25 cellular contexts compared by ENCODE assay signal in genomic region chr14:61581955-61582615, GRCh38.
A peak's percentile ranks its signal among the peaks of the same experiment; 100 is the strongest.
DNase-seq lines count a peak whose midpoint lies in the region; ATAC-seq and TF ChIP-seq lines count a peak whose summit lies in the region.
"Had no signal": no experiment of that assay in that cellular context is flagged by ENCODE, and none has a peak within 500 bp of the region (broad histone marks: within the 10 kb centered on the region; RNA-seq: fewer than 3 reads in every experiment).

No MANE protein-coding gene starts in this region.

- H3K4me1 Mint-ChIP-seq in mesothelial cell of epicardium: peaks cover 33% of the 10 kb centered on the region

- DNase-seq in Right ventricle myocardium superior: no peak
- DNase-seq in right atrium auricular region (ENCODE audit: low spot score): no peak
- DNase-seq in fibroblast of gingiva (ENCODE audit: low read depth): peak; percentile 83
- DNase-seq in mesothelial cell of epicardium (ENCODE audit: low spot score in 2 of 2, unreplicated experiment in 2 of 2): no peak
- peak in 1 of 2 donors; percentile 21 for DNase-seq in thyroid gland
- DNase-seq in D341Med (ENCODE audit: low spot score): no peak
- DNase-seq in NCI-H2227 treated with DMSO at 0.1 percent for 48 hours (lab: John Stamatoyannopoulos, UW): no peak
- DNase-seq: activated B cell treated with CpG ODN at 0.5 μM for 24 hours; activated CD8-positive, alpha-beta T cell treated with anti-CD3 and anti-CD28 coated beads, Interleukin-2, amount 10 ng/mL, durations not matched to agents 7 days and 5 days; activated T-cell treated with anti-CD3 and anti-CD28 coated beads, Interleukin-2, amount 50 U/mL, for 4 hours; DMS153; NCI-H1436; NCI-H2171 treated with DMSO at 0.1 percent for 48 hours; NCI-H774; nucleus accumbens; sigmoid colon; stomach had no signal

- TF ChIP-seq CTCF in right atrium auricular region (IDR thresholded peaks at IDR 0.05) (no peak), mesothelial cell of epicardium (IDR thresholded peaks at IDR 0.05; ENCODE audit: unreplicated experiment) (no peak), thyroid gland (IDR thresholded peaks at IDR 0.05) (no peak)

- no peaks in the 10 kb centered on the region for H3K27me3 Mint-ChIP-seq in mesothelial cell of epicardium (ENCODE audit: low read depth)
- H3K27me3 Mint-ChIP-seq: activated B cell treated with CpG ODN at 0.5 μM for 24 hours; activated naive CD4-positive, alpha-beta T cell treated with anti-CD3 and anti-CD28 coated beads, Interleukin-2, amount 50 U/mL, for 24 hours; brain; dendritic cell treated with granulocyte-macrophage colony-stimulating factor and Interleukin-4, amounts not matched to agents 40 ng/mL and 50 ng/mL, for 4 days had no signal

- H3K4me1 ChIP-seq in right atrium auricular region (peaks cover 0 to 28% of the 10 kb centered on the region in 2 donors), thyroid gland (peaks cover 58 to 61% of the 10 kb centered on the region in 2 donors)

- peak; percentile 59 for ATAC-seq in Right ventricle myocardium superior (ENCODE audit: poor library complexity)
- ATAC-seq in activated CD4-positive, CD25-positive, alpha-beta regulatory T cell treated with anti-CD3 and anti-CD28 coated beads, Interleukin-2, amount 50 U/mL, for 24 hours: no peak
- ATAC-seq: activated CD8-positive, alpha-beta T cell treated with anti-CD3 and anti-CD28 coated beads, Interleukin-2, amount 10 ng/mL, durations not matched to agents 7 days and 5 days; activated T-cell treated with anti-CD3 and anti-CD28 coated beads, Interleukin-2, amount 50 U/mL, for 4 hours had no signal

- H3K4me3 ChIP-seq in right atrium auricular region: no peak overlapping the region
- H3K4me3 ChIP-seq in thyroid gland (replicated peaks in 1 of 3): no peak overlapping the region
- H3K4me3 ChIP-seq: HAP-1, MG63, sigmoid colon, stomach, vagina had no signal

- no peak overlapping the region for H3K4me3 Mint-ChIP-seq in mesothelial cell of epicardium
- H3K4me3 Mint-ChIP-seq: activated B cell treated with CpG ODN at 0.5 μM for 24 hours; activated CD8-positive, alpha-beta T cell treated with anti-CD3 and anti-CD28 coated beads, Interleukin-2, amount 10 ng/mL, durations not matched to agents 7 days and 5 days; activated naive CD4-positive, alpha-beta T cell treated with anti-CD3 and anti-CD28 coated beads, Interleukin-2, amount 50 U/mL, for 24 hours; activated T-cell treated with anti-CD3 and anti-CD28 coated beads, Interleukin-2, amount 50 U/mL, for 4 hours; dendritic cell treated with granulocyte-macrophage colony-stimulating factor and Interleukin-4, amounts not matched to agents 40 ng/mL and 50 ng/mL, for 4 days had no signal

- H3K9me3 Mint-ChIP-seq in mesothelial cell of epicardium: no peaks in the 10 kb centered on the region
- H3K9me3 Mint-ChIP-seq: activated B cell treated with CpG ODN at 0.5 μM for 24 hours; activated naive CD4-positive, alpha-beta T cell treated with anti-CD3 and anti-CD28 coated beads, Interleukin-2, amount 50 U/mL, for 24 hours; activated T-cell treated with anti-CD3 and anti-CD28 coated beads, Interleukin-2, amount 50 U/mL, for 4 hours; brain; dendritic cell treated with granulocyte-macrophage colony-stimulating factor and Interleukin-4, amounts not matched to agents 40 ng/mL and 50 ng/mL, for 4 days had no signal

- peak overlapping the region; percentile 23 for H3K27ac Mint-ChIP-seq in mesothelial cell of epicardium
- H3K27ac Mint-ChIP-seq: activated B cell treated with CpG ODN at 0.5 μM for 24 hours; activated CD8-positive, alpha-beta T cell treated with anti-CD3 and anti-CD28 coated beads, Interleukin-2, amount 10 ng/mL, durations not matched to agents 7 days and 5 days; activated naive CD4-positive, alpha-beta T cell treated with anti-CD3 and anti-CD28 coated beads, Interleukin-2, amount 50 U/mL, for 24 hours; brain; dendritic cell treated with granulocyte-macrophage colony-stimulating factor and Interleukin-4, amounts not matched to agents 40 ng/mL and 50 ng/mL, for 4 days had no signal

- no peaks in the 10 kb centered on the region for H3K9me3 ChIP-seq in right atrium auricular region
- H3K9me3 ChIP-seq in thyroid gland: no peaks in the 10 kb centered on the region
- H3K9me3 ChIP-seq: HAP-1, MG63, sigmoid colon, stomach, vagina had no signal

- 86 to 89% methylated on average over 3 of the region's 3 CpGs for WGBS in thyroid gland, 2 donors

- intact Hi-C loops in Right ventricle myocardium superior (cut with DNase I): no loop called here
- intact Hi-C loops in thyroid gland (cut with DNase I): no loop called here

- H3K27me3 ChIP-seq in right atrium auricular region (no peaks in the 10 kb centered on the region), thyroid gland (no peaks in the 10 kb centered on the region)
- H3K27me3 ChIP-seq: MG63, sigmoid colon, stomach, vagina had no signal

- no peaks in the 10 kb centered on the region for H3K36me3 ChIP-seq in right atrium auricular region
- H3K36me3 ChIP-seq in thyroid gland: no peaks in the 10 kb centered on the region
- H3K36me3 ChIP-seq: HAP-1, MG63, sigmoid colon, stomach, vagina had no signal

- H3K27ac ChIP-seq in right atrium auricular region (peak overlapping the region in 1 of 2 donors; percentile 35), thyroid gland (peak overlapping the region; percentile 81 to 86 (median 83))
- H3K27ac ChIP-seq: C4-2B, vagina had no signal

- H3K36me3 Mint-ChIP-seq in mesothelial cell of epicardium: no peaks in the 10 kb centered on the region
- H3K36me3 Mint-ChIP-seq: activated naive CD4-positive, alpha-beta T cell treated with anti-CD3 and anti-CD28 coated beads, Interleukin-2, amount 50 U/mL, for 24 hours; brain had no signal

- no peak for TF ChIP-seq POLR2A in thyroid gland (IDR thresholded peaks at IDR 0.05)
